In the genomic region with DNA sequence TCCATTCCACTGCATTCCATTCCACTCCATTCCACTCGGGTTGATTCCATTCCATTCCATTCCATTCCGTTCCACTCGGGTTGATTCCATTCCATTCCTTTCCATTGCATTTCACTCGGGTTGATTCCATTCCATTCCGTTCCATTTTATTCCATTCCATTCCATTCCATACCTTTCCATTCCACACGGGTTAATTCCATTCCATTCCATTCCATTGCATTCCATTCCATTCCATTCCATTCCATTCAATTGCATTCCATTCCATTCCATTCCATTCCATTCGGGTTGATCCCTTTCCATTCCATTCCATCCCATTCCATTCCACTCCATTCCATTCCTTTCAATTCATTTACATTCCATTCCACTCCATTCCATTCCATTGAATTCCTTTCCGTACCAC, we compare ENCODE assay signal across 8 cellular contexts.
DNase-seq lines count a peak whose midpoint lies in the region; ATAC-seq and TF ChIP-seq lines count a peak whose summit lies in the region.
"Not testable (repeated sequence)": the region's sequence is repeated elsewhere in the genome, so short reads cannot be mapped to it uniquely, and the experiment has no call there.

No MANE protein-coding gene starts in this region.

- peak overlapping the region in 1 of 2 experiments; percentile 5; a peak in 1 of 5 replicates for H3K4me3 Mint-ChIP-seq in H9
- H3K4me3 Mint-ChIP-seq in neural progenitor cell = not testable (repeated sequence)

- H3K36me3 Mint-ChIP-seq in H9 (ENCODE audit: insufficient read depth in 1 of 3, low read depth in 3 of 3) (peaks cover 60 to 75% (median 68%) of the 10 kb centered on the region in 3 experiments), neural progenitor cell (peaks cover 14% of the 10 kb centered on the region)

- H3K9me3 ChIP-seq in H9 (ENCODE audit: control insufficient read depth, low read depth, low read length) (peaks cover 85% of the 10 kb centered on the region), OCI-LY7 (ENCODE audit: low read length) (peaks cover 50% of the 10 kb centered on the region), iPS DF 6.9 (ENCODE audit: control insufficient read depth, insufficient read depth, low read length) (peaks cover 13% of the 10 kb centered on the region), neural progenitor cell (ENCODE audit: low read depth) (peaks cover 49% of the 10 kb centered on the region)

- not testable (repeated sequence) for H2BK15ac ChIP-seq in H9 (ENCODE audit: low read depth, low read length)

- not testable (repeated sequence) for BruUV-seq in OCI-LY7 (replicated peaks; lab: Mats Ljungman, UMichigan)

- not testable (repeated sequence) for H2AK5ac ChIP-seq in H9 (ENCODE audit: insufficient read length, low read length)

- H2AFZ ChIP-seq in H9 (ENCODE audit: low read length); OCI-LY7 (ENCODE audit: low read length); neural progenitor cell (replicated peaks): not testable (repeated sequence)

- POLR2A ChIA-PET in OCI-LY7 (lab: Charles Lee) = not testable (repeated sequence)

- not testable (repeated sequence) for H3K4me3 ChIP-seq in OCI-LY7 (ENCODE audit: low read depth, low read length, poor library complexity, severe bottlenecking); iPS DF 6.9 (ENCODE audit: low read length); neural progenitor cell

- H3K27ac ChIP-seq in H9 (ENCODE audit: insufficient read length, low read depth, low read length); OCI-LY7 (ENCODE audit: low read depth, low read length, poor library complexity, severe bottlenecking); iPS DF 6.9 (ENCODE audit: low read length); neural progenitor cell: not testable (repeated sequence)

- H3T11ph ChIP-seq in H9 (ENCODE audit: low read length) = not testable (repeated sequence)

- H4K20me1 ChIP-seq in H9 (ENCODE audit: control insufficient read depth, insufficient read depth, insufficient read length); OCI-LY7 (ENCODE audit: insufficient read depth, low read length); neural progenitor cell (ENCODE audit: low read depth): not testable (repeated sequence)

- CTCF ChIA-PET in OCI-LY7 (lab: Charles Lee; ENCODE audit: unreplicated experiment) = not testable (repeated sequence)

- not testable (repeated sequence) for H3F3A ChIP-seq in neural progenitor cell (ENCODE audit: low read depth)

- not testable (repeated sequence) for H3K9me2 ChIP-seq in OCI-LY7 (ENCODE audit: insufficient read depth, low read length)

- H2BK5ac ChIP-seq in H9 (ENCODE audit: insufficient read length, low read length) = not testable (repeated sequence)

- not testable (repeated sequence) for H3K18ac ChIP-seq in H9 (ENCODE audit: insufficient read length, low read depth, low read length)

- H3K4ac ChIP-seq in H9 (ENCODE audit: low read depth, low read length) = not testable (repeated sequence)

- not testable (repeated sequence) for H3K23me2 ChIP-seq in H9 (ENCODE audit: insufficient read length, low read depth, low read length, poor library complexity, severe bottlenecking)

- not testable (repeated sequence) for H4K5ac ChIP-seq in H9 (ENCODE audit: insufficient read length, low read depth, low read length)

- H4K8ac ChIP-seq in H9 (replicated peaks; ENCODE audit: insufficient read length, low read depth, low read length) = not testable (repeated sequence)

- TF ChIP-seq CTCF in H9 (conservative IDR thresholded peaks at IDR 0.05); OCI-LY7 (conservative IDR thresholded peaks at IDR 0.05; ENCODE audit: low read length); neural progenitor cell (IDR thresholded peaks at IDR 0.05): not testable (repeated sequence)

- H3K56ac ChIP-seq in H9 (ENCODE audit: insufficient read length, low read depth, low read length) = not testable (repeated sequence)

- intact Hi-C loops in OCI-LY7 (cut with micrococcal nuclease; ENCODE audit: unreplicated experiment) = not testable (repeated sequence)

- not testable (repeated sequence) for H3K79me2 ChIP-seq in H9 (ENCODE audit: insufficient read depth, low read length); OCI-LY7 (ENCODE audit: insufficient read depth, low read depth, low read length); neural progenitor cell (ENCODE audit: low read depth)

- not testable (repeated sequence) for H3K14ac ChIP-seq in H9 (ENCODE audit: insufficient read depth, low read length)

- H3K4me1 Mint-ChIP-seq in H9, neural progenitor cell: not testable (repeated sequence)

- H2BK12ac ChIP-seq in H9 (ENCODE audit: insufficient read length, low read depth, low read length) = not testable (repeated sequence)

- not testable (repeated sequence) for H3K79me1 ChIP-seq in H9 (ENCODE audit: insufficient read depth, low read depth, low read length, poor library complexity, severe bottlenecking)

- H3K27me3 Mint-ChIP-seq in H9 (ENCODE audit: low read depth) = peaks cover 42% of the 10 kb centered on the region
- H3K27me3 Mint-ChIP-seq in neural progenitor cell (ENCODE audit: insufficient read depth, low read depth) = peaks cover 23% of the 10 kb centered on the region

- not testable (repeated sequence) for H4K91ac ChIP-seq in H9 (ENCODE audit: insufficient read length, low read depth, low read length)

- H3K27me3 ChIP-seq in H9 (ENCODE audit: insufficient read depth, low read length); iPS DF 6.9 (ENCODE audit: control insufficient read depth, insufficient read depth, low read length); neural progenitor cell: not testable (repeated sequence)

- H3K27ac Mint-ChIP-seq in H9, neural progenitor cell: not testable (repeated sequence)

- peak; percentile 57 for DNase-seq in A172 (ENCODE audit: low spot score)
- peak; percentile 31 for DNase-seq in H9
- peak; percentile 54 for DNase-seq in OCI-LY7 (ENCODE audit: low spot score)
- peak; percentile 79 for DNase-seq in ecto neural progenitor cell (ENCODE audit: low spot score)
- DNase-seq in iPS DF 6.9 (ENCODE audit: low read depth, low spot score) = peak; percentile 70
- peak; percentile 60 for DNase-seq in neural progenitor cell (ENCODE audit: low spot score)

- not testable (repeated sequence) for H3K9ac ChIP-seq in H9 (ENCODE audit: extremely low read depth, insufficient read length, low read length); neural progenitor cell

- H2BK120ac ChIP-seq in H9 (ENCODE audit: low read depth, low read length, poor library complexity, severe bottlenecking) = not testable (repeated sequence)

- not testable (repeated sequence) for H2BK20ac ChIP-seq in H9 (ENCODE audit: low read depth, low read length, poor library complexity, severe bottlenecking)

- not testable (repeated sequence) for H3K4me2 ChIP-seq in H9 (ENCODE audit: insufficient read depth, insufficient read length, low read length); OCI-LY7 (ENCODE audit: low read length); neural progenitor cell

- H3K9me3 Mint-ChIP-seq in H9 (peaks cover 90% of the 10 kb centered on the region in 2 experiments), neural progenitor cell (peaks cover 80% of the 10 kb centered on the region)

- not testable (repeated sequence) for H3K23ac ChIP-seq in H9 (ENCODE audit: insufficient read length, low read depth, low read length)

- not testable (repeated sequence) for H3K4me1 ChIP-seq in H9 (ENCODE audit: insufficient read depth, low read length); OCI-LY7 (ENCODE audit: insufficient read depth, low read length, poor library complexity, severe bottlenecking); iPS DF 6.9 (ENCODE audit: control insufficient read depth, insufficient read depth, low read length); neural progenitor cell

- H3K36me3 ChIP-seq in OCI-LY7 (ENCODE audit: insufficient read depth, low read length); iPS DF 6.9 (ENCODE audit: control insufficient read depth, insufficient read depth, low read length); neural progenitor cell: not testable (repeated sequence)

- WGBS in H9 (ENCODE audit: extremely low coverage, insufficient read length, low lambda C conversion rate) = 100% methylated on average over 2 of the region's 8 CpGs
- 100% methylated on average over 3 of the region's 8 CpGs for WGBS in iPS DF 6.9 (ENCODE audit: insufficient coverage, insufficient read length)

- ATAC-seq in GM18870 (IDR thresholded peaks at IDR 0.05; ENCODE audit: unreplicated experiment) (peak; percentile 35), HG03342 (IDR thresholded peaks at IDR 0.05; ENCODE audit: unreplicated experiment) (peak; percentile 32)
